ENCODE assay signal across 8 cellular contexts in genomic region chr1:229557214-229557850, GRCh38. TPM values are rescaled to one million over a fixed set of nuclear protein-coding genes. Genes with fewer than 3 reads are reported as not detected.
DNase-seq lines count a peak whose midpoint lies in the region; ATAC-seq and TF ChIP-seq lines count a peak whose summit lies in the region.

No MANE protein-coding gene starts in this region.

- no peaks in the 10 kb centered on the region for H3K9me3 Mint-ChIP-seq in activated CD4-positive, alpha-beta memory T cell treated with anti-CD3 and anti-CD28 coated beads, Interleukin-2, amount 10 ng/mL, durations not matched to agents 7 days and 5 days
- H3K9me3 Mint-ChIP-seq in stimulated activated naive B cell treated with anti-CD40 and anti-IgM and Interleukin-4, amounts not matched to agents 10 μg/mL and 1 μg/mL and 100 μg/mL, for 72 hours, result no peaks in the 10 kb centered on the region

- ATAC-seq in GM21786 (IDR thresholded peaks at IDR 0.05; ENCODE audit: unreplicated experiment) (peak; percentile 18), GM18520 (IDR thresholded peaks at IDR 0.05; ENCODE audit: unreplicated experiment) (no peak)
- ATAC-seq in stimulated activated naive B cell treated with anti-CD40 and anti-IgM and Interleukin-4, amounts not matched to agents 10 μg/mL and 1 μg/mL and 100 μg/mL, for 72 hours (replicated peaks), result no peak

- H3K27ac Mint-ChIP-seq in activated CD4-positive, alpha-beta memory T cell treated with anti-CD3 and anti-CD28 coated beads, Interleukin-2, amount 10 ng/mL, durations not matched to agents 7 days and 5 days, result peak overlapping the region; percentile 88
- peak overlapping the region; percentile 87 for H3K27ac Mint-ChIP-seq in stimulated activated naive B cell treated with anti-CD40 and anti-IgM and Interleukin-4, amounts not matched to agents 10 μg/mL and 1 μg/mL and 100 μg/mL, for 72 hours

- WGBS in iPS DF 6.9 (ENCODE audit: insufficient coverage, insufficient read length), result no CpG with 5 or more reads among the region's 5 CpGs

- POLR2A ChIA-PET in BJ (lab: Charles Lee), result no interaction called here
- POLR2A ChIA-PET in activated CD4-positive, alpha-beta memory T cell treated with anti-CD3 and anti-CD28 coated beads, Interleukin-2, amount 10 ng/mL, durations not matched to agents 7 days and 5 days (lab: Charles Lee), result interaction anchor here (0.6 to 4.7 kb wide), 7 partner anchors 23 to 526 kb away, joined by 3 to 67 read pairs (median 4); partner anchors contain the start of genes NUP133, TAF5L and URB2

- no peak for DNase-seq in BJ (ENCODE audit: low read depth)
- DNase-seq in activated CD4-positive, alpha-beta memory T cell treated with anti-CD3 and anti-CD28 coated beads, Interleukin-2, amount 10 ng/mL, durations not matched to agents 7 days and 5 days, result peak; percentile 34
- DNase-seq in iPS DF 6.9 (ENCODE audit: low read depth, low spot score), result no peak
- no peak for DNase-seq in stimulated activated naive B cell treated with anti-CD40 and anti-IgM and Interleukin-4, amounts not matched to agents 10 μg/mL and 1 μg/mL and 100 μg/mL, for 72 hours
- no peak for DNase-seq in COLO829 (ENCODE audit: low spot score)
- no peak for DNase-seq in middle frontal gyrus (ENCODE audit: extremely low spot score, low spot score)

- peak overlapping the region; percentile 77 for H3K4me3 Mint-ChIP-seq in activated CD4-positive, alpha-beta memory T cell treated with anti-CD3 and anti-CD28 coated beads, Interleukin-2, amount 10 ng/mL, durations not matched to agents 7 days and 5 days
- H3K4me3 Mint-ChIP-seq in stimulated activated naive B cell treated with anti-CD40 and anti-IgM and Interleukin-4, amounts not matched to agents 10 μg/mL and 1 μg/mL and 100 μg/mL, for 72 hours, result peak overlapping the region; percentile 85 to 93

- H3K27me3 ChIP-seq in BJ (ENCODE audit: control insufficient read depth, insufficient read depth, low read length) (no peaks in the 10 kb centered on the region), iPS DF 6.9 (ENCODE audit: control insufficient read depth, insufficient read depth, low read length) (no peaks in the 10 kb centered on the region)

- H3K36me3 ChIP-seq in BJ (ENCODE audit: control insufficient read depth, insufficient read depth, low read length), result no peaks in the 10 kb centered on the region
- no peaks in the 10 kb centered on the region for H3K36me3 ChIP-seq in iPS DF 6.9 (ENCODE audit: control insufficient read depth, insufficient read depth, low read length)

- H3K4me1 ChIP-seq in iPS DF 6.9 (ENCODE audit: control insufficient read depth, insufficient read depth, low read length), result no peaks in the 10 kb centered on the region

- CTCF ChIA-PET in BJ (lab: Yijun Ruan, JAX), result interaction anchor here (0.6 to 2.0 kb wide), 4 partner anchors 47 to 95 kb away, joined by 3 to 14 read pairs (median 4); no protein-coding TSS in a partner anchor
- CTCF ChIA-PET in activated CD4-positive, alpha-beta memory T cell treated with anti-CD3 and anti-CD28 coated beads, Interleukin-2, amount 10 ng/mL, durations not matched to agents 7 days and 5 days (lab: Charles Lee), result interaction anchor here (0.9 to 3.2 kb wide), 6 partner anchors 22 to 1086 kb away, joined by 3 to 17 read pairs (median 4); partner anchors contain the start of genes TAF5L and URB2

- H3K4me1 Mint-ChIP-seq in activated CD4-positive, alpha-beta memory T cell treated with anti-CD3 and anti-CD28 coated beads, Interleukin-2, amount 10 ng/mL, durations not matched to agents 7 days and 5 days, result peaks cover 41% of the 10 kb centered on the region
- H3K4me1 Mint-ChIP-seq in stimulated activated naive B cell treated with anti-CD40 and anti-IgM and Interleukin-4, amounts not matched to agents 10 μg/mL and 1 μg/mL and 100 μg/mL, for 72 hours, result peaks cover 32 to 61% of the 10 kb centered on the region in 2 donors

- peaks cover 4% of the 10 kb centered on the region for H3K27me3 Mint-ChIP-seq in activated CD4-positive, alpha-beta memory T cell treated with anti-CD3 and anti-CD28 coated beads, Interleukin-2, amount 10 ng/mL, durations not matched to agents 7 days and 5 days
- H3K27me3 Mint-ChIP-seq in stimulated activated naive B cell treated with anti-CD40 and anti-IgM and Interleukin-4, amounts not matched to agents 10 μg/mL and 1 μg/mL and 100 μg/mL, for 72 hours, result no peaks in the 10 kb centered on the region

- no peak overlapping the region for H3K27ac ChIP-seq in iPS DF 6.9 (ENCODE audit: low read length)

- H3K9me3 ChIP-seq in iPS DF 6.9 (ENCODE audit: control insufficient read depth, insufficient read depth, low read length), result no peaks in the 10 kb centered on the region

- peaks cover 20% of the 10 kb centered on the region for H3K36me3 Mint-ChIP-seq in activated CD4-positive, alpha-beta memory T cell treated with anti-CD3 and anti-CD28 coated beads, Interleukin-2, amount 10 ng/mL, durations not matched to agents 7 days and 5 days (ENCODE audit: low read depth)
- H3K36me3 Mint-ChIP-seq in stimulated activated naive B cell treated with anti-CD40 and anti-IgM and Interleukin-4, amounts not matched to agents 10 μg/mL and 1 μg/mL and 100 μg/mL, for 72 hours, result peaks cover 8 to 23% of the 10 kb centered on the region in 2 donors

- no peak for TF ChIP-seq CTCF in BJ (IDR thresholded peaks at IDR 0.05; ENCODE audit: insufficient read depth, low read depth, low read length)

- H3K4me3 ChIP-seq in BJ (ENCODE audit: low read depth, low read length) (peak overlapping the region; percentile 53), iPS DF 6.9 (ENCODE audit: low read length) (peak overlapping the region; percentile 97; the same call in 1 of the 2 replicates)

RNA-seq across cellular contexts. Expression of gene ABCB10, which starts 1.2 kb away (rescaled TPM):
- 12.7 and 12.8 TPM in 2 replicates for polyA plus RNA-seq in BJ (2011; rRNA removed)
- 9.2 and 12.4 TPM in 2 replicates for polyA minus RNA-seq in BJ (2011; rRNA and poly(A)+ RNA removed)
- 10 to 100 TPM; 29.8 to 31.1 TPM for total RNA-seq in activated CD4-positive, alpha-beta memory T cell treated with anti-CD3 and anti-CD28 coated beads, Interleukin-2, amount 10 ng/mL, durations not matched to agents 7 days and 5 days

RNA-seq across cellular contexts. Expression of gene NUP133, which starts 49.2 kb away (rescaled TPM):
- polyA plus RNA-seq in BJ (2011; rRNA removed), result 20.8 and 28.4 TPM in 2 replicates
- polyA minus RNA-seq in BJ (2011; rRNA and poly(A)+ RNA removed), result 15.3 and 17.3 TPM in 2 replicates
- 10 to 100 TPM; 36.9 to 38.2 TPM for total RNA-seq in activated CD4-positive, alpha-beta memory T cell treated with anti-CD3 and anti-CD28 coated beads, Interleukin-2, amount 10 ng/mL, durations not matched to agents 7 days and 5 days
